8 cellular contexts compared by ENCODE assay signal in the genomic region with DNA sequence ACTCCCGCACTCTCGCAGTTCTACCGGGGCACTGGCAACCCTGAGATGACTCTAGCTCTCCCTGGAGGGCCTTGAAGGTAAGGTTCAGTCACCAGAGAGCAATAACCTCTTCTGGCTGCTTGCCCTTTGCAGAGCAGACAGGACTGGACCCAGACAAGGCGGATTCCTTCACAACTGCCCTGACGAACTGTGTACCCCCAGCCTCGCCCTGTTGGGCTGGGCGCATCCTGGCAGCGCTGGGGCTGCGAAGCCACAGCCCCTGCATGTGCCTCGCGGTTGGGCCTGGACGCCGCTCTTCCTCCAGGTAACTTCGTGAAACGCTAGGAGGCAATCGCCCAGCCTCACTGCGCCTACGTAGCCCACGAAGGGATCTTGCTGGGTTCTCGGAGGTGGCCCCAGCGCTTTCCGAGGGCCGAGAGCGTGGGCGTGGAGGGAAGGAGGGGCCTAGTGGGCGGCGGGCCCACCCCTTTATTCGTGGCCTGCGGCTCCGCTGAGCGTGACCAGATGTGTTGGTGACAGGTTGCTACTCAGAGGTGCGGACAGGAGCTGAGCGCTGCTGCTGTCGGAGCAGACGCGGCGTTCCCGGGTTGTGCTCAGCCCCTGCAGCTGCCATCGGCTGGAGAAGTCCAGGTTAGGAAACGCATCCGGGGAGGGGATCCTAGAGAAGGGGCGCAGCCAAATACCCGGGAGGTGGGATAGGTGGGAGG. TPM values are rescaled to one million over a fixed set of nuclear protein-coding genes. Genes with fewer than 3 reads are reported as not detected.
DNase-seq lines count a peak whose midpoint lies in the region; ATAC-seq and TF ChIP-seq lines count a peak whose summit lies in the region.

No MANE protein-coding gene starts in this region.

- peaks cover 0 to 15% (median 9%) of the 10 kb centered on the region in 4 donors for H3K4me1 ChIP-seq in sigmoid colon

- ATAC-seq in activated CD8-positive, alpha-beta memory T cell treated with anti-CD3 and anti-CD28 coated beads, Interleukin-2, amount 10 ng/mL, durations not matched to agents 7 days and 5 days = no peak
- ATAC-seq in HG03442 (IDR thresholded peaks at IDR 0.05; ENCODE audit: unreplicated experiment) (no peak), GM19328 (IDR thresholded peaks at IDR 0.05; ENCODE audit: unreplicated experiment) (no peak), HG02852 (IDR thresholded peaks at IDR 0.05; ENCODE audit: unreplicated experiment) (no peak)

- H3K27me3 Mint-ChIP-seq in activated CD8-positive, alpha-beta memory T cell treated with anti-CD3 and anti-CD28 coated beads, Interleukin-2, amount 10 ng/mL, durations not matched to agents 7 days and 5 days = peaks cover 27% of the 10 kb centered on the region

- H3K27me3 ChIP-seq in sigmoid colon = no peaks in the 10 kb centered on the region

- peaks cover 17% of the 10 kb centered on the region for H3K4me1 Mint-ChIP-seq in activated CD8-positive, alpha-beta memory T cell treated with anti-CD3 and anti-CD28 coated beads, Interleukin-2, amount 10 ng/mL, durations not matched to agents 7 days and 5 days

- H3K36me3 ChIP-seq in sigmoid colon = no peaks in the 10 kb centered on the region

- intact Hi-C loops in sigmoid colon (cut with DNase I) = loop anchor here (5.0 to 10.0 kb wide), 4 partner anchors 146 to 816 kb away; a partner anchor contains a TSS

- peak overlapping the region; percentile 80 for H3K4me3 Mint-ChIP-seq in activated CD8-positive, alpha-beta memory T cell treated with anti-CD3 and anti-CD28 coated beads, Interleukin-2, amount 10 ng/mL, durations not matched to agents 7 days and 5 days

- no peaks in the 10 kb centered on the region for H3K9me3 Mint-ChIP-seq in activated CD8-positive, alpha-beta memory T cell treated with anti-CD3 and anti-CD28 coated beads, Interleukin-2, amount 10 ng/mL, durations not matched to agents 7 days and 5 days (ENCODE audit: low read depth)

- CTCF ChIA-PET in activated CD8-positive, alpha-beta memory T cell treated with anti-CD3 and anti-CD28 coated beads, Interleukin-2, amount 10 ng/mL, durations not matched to agents 7 days and 5 days (lab: Charles Lee) = interaction anchor here (1.0 to 1.5 kb wide), 3 partner anchors 123 to 354 kb away, joined by 3 to 4 read pairs (median 3); no protein-coding TSS in a partner anchor

- H3K27ac Mint-ChIP-seq in activated CD8-positive, alpha-beta memory T cell treated with anti-CD3 and anti-CD28 coated beads, Interleukin-2, amount 10 ng/mL, durations not matched to agents 7 days and 5 days = no peak overlapping the region

- H3K36me3 Mint-ChIP-seq in activated CD8-positive, alpha-beta memory T cell treated with anti-CD3 and anti-CD28 coated beads, Interleukin-2, amount 10 ng/mL, durations not matched to agents 7 days and 5 days = no peaks in the 10 kb centered on the region

- no peak for TF ChIP-seq EP300 in sigmoid colon (IDR thresholded peaks at IDR 0.05)

- no peak for TF ChIP-seq POLR2A in sigmoid colon (IDR thresholded peaks at IDR 0.05)

- H3K9me3 ChIP-seq in sigmoid colon = no peaks in the 10 kb centered on the region

- no peak overlapping the region for H3K27ac ChIP-seq in sigmoid colon

- H3K4me3 ChIP-seq in foreskin fibroblast (ENCODE audit: low read depth in 1 of 2, low read length in 2 of 2) (peak overlapping the region; percentile 55 to 74), sigmoid colon (peak overlapping the region; percentile 47 to 65 (median 61))

- DNase-seq in HK-2 (ENCODE audit: unreplicated experiment) (peak; percentile 45), foreskin fibroblast (peak in 1 of 2 donors; percentile 44), sigmoid colon (no peak), NCI-H1436 treated with DMSO at 0.1 percent for 48 hours (lab: John Stamatoyannopoulos, UW) (no peak)
- peak; percentile 43 for DNase-seq in activated CD8-positive, alpha-beta memory T cell treated with anti-CD3 and anti-CD28 coated beads, Interleukin-2, amount 10 ng/mL, durations not matched to agents 7 days and 5 days

- WGBS in sigmoid colon, 2 donors = 5 to 8% methylated on average over 43 of the region's 43 CpGs

- TF ChIP-seq CTCF in foreskin fibroblast (IDR thresholded peaks at IDR 0.05; ENCODE audit: low read depth, low read length) (peak; percentile 5), sigmoid colon (IDR thresholded peaks at IDR 0.05) (no peak)

RNA-seq across cellular contexts. Expression of a gene that starts 1.9 kb away (rescaled TPM):
- 10 to 100 TPM in 1 of 2 experiments, 1 to 10 TPM in 1; 8.1 to 11.9 TPM for total RNA-seq in activated CD8-positive, alpha-beta memory T cell treated with anti-CD3 and anti-CD28 coated beads, Interleukin-2, amount 10 ng/mL, durations not matched to agents 7 days and 5 days
- total RNA-seq in sigmoid colon = 1 to 10 TPM; 1.2 to 6.4 (median 2.2) TPM
- polyA plus RNA-seq in sigmoid colon = 1 to 10 TPM in 1 of 3 donors, under 1 TPM in 2; under 0.01 to 1.1 (median 0.23) TPM

Comparison
In these comparisons a context has a peak if more than half of its experiments do, and no peak if none do; other contexts are left out.
1. DNase-seq: peak in HK-2 (single experiment) and activated CD8-positive, alpha-beta memory T cell treated with anti-CD3 and anti-CD28 coated beads, Interleukin-2, amount 10 ng/mL, durations not matched to agents 7 days and 5 days (single experiment); none in sigmoid colon (single experiment) and NCI-H1436 treated with DMSO at 0.1 percent for 48 hours (single experiment).